In the genomic region with DNA sequence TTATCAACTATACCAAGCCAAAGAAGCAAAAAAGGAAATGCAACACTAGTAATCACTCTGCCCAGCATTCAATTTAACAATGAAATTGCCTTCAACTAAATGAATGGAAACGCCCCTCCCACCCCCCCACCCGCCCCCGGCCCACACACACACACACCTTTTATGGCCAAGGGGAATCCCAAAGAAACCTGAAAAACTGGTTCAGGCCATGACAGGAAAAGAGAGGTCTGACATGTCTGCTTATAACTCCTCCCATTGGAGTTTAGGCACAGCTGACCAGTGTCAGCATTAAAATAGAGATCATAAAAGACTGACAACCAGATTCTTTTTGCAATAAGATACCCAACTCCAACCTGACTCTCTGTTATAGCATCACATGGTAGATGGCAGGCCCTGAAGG, we compare ENCODE assay signal across 15 cellular contexts. TPM values are rescaled to one million over a fixed set of nuclear protein-coding genes. Genes with fewer than 3 reads are reported as not detected.
A peak's percentile ranks its signal among the peaks of the same experiment; 100 is the strongest.
DNase-seq lines count a peak whose midpoint lies in the region; ATAC-seq and TF ChIP-seq lines count a peak whose summit lies in the region.
"Had no signal": no experiment of that assay in that cellular context is flagged by ENCODE, and none has a peak within 500 bp of the region (broad histone marks: within the 10 kb centered on the region; RNA-seq: fewer than 3 reads in every experiment).

No MANE protein-coding gene starts in this region.

- in situ Hi-C loops in T47D (cut with HindIII; ENCODE audit: low pct_unique_long_range_greater_than_20kb, low sequenced_read_pairs) = no loop called here

- no peak overlapping the region for H3K4me3 ChIP-seq in breast epithelium
- H3K4me3 ChIP-seq in iPS-20b (ENCODE audit: low read length) = peak overlapping the region; percentile 44; the same call in 1 of the 2 replicates
- no peak overlapping the region for H3K4me3 ChIP-seq in right atrium auricular region
- no peak overlapping the region for H3K4me3 ChIP-seq in Karpas-422 (ENCODE audit: low read length)
- H3K4me3 ChIP-seq: GM12878, heart left ventricle had no signal

- H3K4me1 ChIP-seq in breast epithelium (no peaks in the 10 kb centered on the region), iPS-20b (ENCODE audit: insufficient read depth, low read length) (peaks cover 20% of the 10 kb centered on the region), right atrium auricular region (no peaks in the 10 kb centered on the region), Karpas-422 (ENCODE audit: low read length) (no peaks in the 10 kb centered on the region)
- H3K4me1 ChIP-seq: heart left ventricle had no signal

- no peak for TF ChIP-seq POLR2A in breast epithelium (IDR thresholded peaks at IDR 0.05)

- H3K9ac ChIP-seq in iPS-20b (ENCODE audit: low read depth, low read length) (no peak overlapping the region), Karpas-422 (ENCODE audit: low read length) (no peak overlapping the region)

- H3K27ac ChIP-seq in breast epithelium (no peak overlapping the region), iPS-20b (ENCODE audit: low read length) (no peak overlapping the region), right atrium auricular region (no peak overlapping the region), Karpas-422 (ENCODE audit: low read length) (no peak overlapping the region)
- H3K27ac ChIP-seq: heart left ventricle had no signal

- intact Hi-C loops in breast epithelium (cut with DNase I; ENCODE audit: low total_unique reads) = no loop called here

- H3K9me2 ChIP-seq in Karpas-422 (replicated peaks; ENCODE audit: insufficient read depth, low read length) = no peaks in the 10 kb centered on the region

- H3K36me3 ChIP-seq in breast epithelium = no peaks in the 10 kb centered on the region
- H3K36me3 ChIP-seq in iPS-20b (ENCODE audit: insufficient read depth, low read depth, low read length) = no peaks in the 10 kb centered on the region
- H3K36me3 ChIP-seq in right atrium auricular region = no peaks in the 10 kb centered on the region
- H3K36me3 ChIP-seq in Karpas-422 (ENCODE audit: insufficient read depth, low read length) = no peaks in the 10 kb centered on the region
- H3K36me3 ChIP-seq: heart left ventricle had no signal

- TF ChIP-seq CTCF in breast epithelium (IDR thresholded peaks at IDR 0.05) (no peak), right atrium auricular region (IDR thresholded peaks at IDR 0.05) (no peak)

- no peak overlapping the region for H3K4me2 ChIP-seq in Karpas-422 (ENCODE audit: low read depth, low read length, poor library complexity, severe bottlenecking)

- no peak for ATAC-seq in HG03039 (IDR thresholded peaks at IDR 0.05; ENCODE audit: unreplicated experiment)
- ATAC-seq: GM12878, heart left ventricle had no signal

- no peaks in the 10 kb centered on the region for H3K79me2 ChIP-seq in Karpas-422 (ENCODE audit: low read length)

- no peak overlapping the region for H2AFZ ChIP-seq in Karpas-422 (ENCODE audit: low read length)

- H3K27me3 ChIP-seq in breast epithelium (no peaks in the 10 kb centered on the region), iPS-20b (ENCODE audit: insufficient read depth, low read length) (no peaks in the 10 kb centered on the region), right atrium auricular region (no peaks in the 10 kb centered on the region), Karpas-422 (ENCODE audit: low read length) (no peaks in the 10 kb centered on the region)
- H3K27me3 ChIP-seq: heart left ventricle had no signal

- DNase-seq in T47D (ENCODE audit: low read depth in 1 of 2, low spot score in 1 of 2) (peak; percentile 22 to 87), breast epithelium (ENCODE audit: low spot score in 2 of 2) (no peak), NCI-H748 treated with DMSO at 0.1 percent for 48 hours (lab: John Stamatoyannopoulos, UW) (peak; percentile 54), right atrium auricular region (ENCODE audit: low spot score) (no peak), Karpas-422 (no peak)
- DNase-seq in activated CD4-positive, alpha-beta T cell treated with anti-CD3 and anti-CD28 coated beads, Interleukin-2, amount 50 U/mL, for 48 hours = no peak
- DNase-seq: activated naive CD4-positive, alpha-beta T cell; dermis blood vessel endothelial cell; heart left ventricle; naive B cell; NCI-H524 treated with DMSO at 0.1 percent for 48 hours; retina had no signal

- no peaks in the 10 kb centered on the region for H4K20me1 ChIP-seq in Karpas-422 (ENCODE audit: insufficient read depth, low read depth, low read length)

- H3K9me3 ChIP-seq in breast epithelium = no peaks in the 10 kb centered on the region
- peaks cover 10% of the 10 kb centered on the region for H3K9me3 ChIP-seq in iPS-20b (ENCODE audit: insufficient read depth, low read depth, low read length)
- peaks cover 0 to 12% of the 10 kb centered on the region in 2 donors for H3K9me3 ChIP-seq in right atrium auricular region
- no peaks in the 10 kb centered on the region for H3K9me3 ChIP-seq in Karpas-422 (ENCODE audit: low read length)

RNA-seq across cellular contexts. Expression of a gene that starts 42.6 kb away (rescaled TPM):
- total RNA-seq in breast epithelium (10 to 100 TPM in 2 of 3 donors, 1 to 10 TPM in 1; 8.2 to 35.2 (median 12.9) TPM), right atrium auricular region (10 to 100 TPM in 1 of 2 donors, 1 to 10 TPM in 1; 6.4 to 11.3 TPM)
- 2.9 and 10.7 TPM in 2 replicates for total RNA-seq in Karpas-422 (2014; rRNA removed; shearing (Covaris generic); ENCODE audit: low replicate concordance)

Comparison
In these comparisons a context has a peak if more than half of its experiments do, and no peak if none do; other contexts are left out.
1. DNase-seq: peak in T47D (2 of 2) and NCI-H748 treated with DMSO at 0.1 percent for 48 hours (single experiment); none in breast epithelium (0 of 2), right atrium auricular region (single experiment), activated CD4-positive, alpha-beta T cell treated with anti-CD3 and anti-CD28 coated beads, Interleukin-2, amount 50 U/mL, for 48 hours (0 of 2) and Karpas-422 (single experiment).